In the genomic region with DNA sequence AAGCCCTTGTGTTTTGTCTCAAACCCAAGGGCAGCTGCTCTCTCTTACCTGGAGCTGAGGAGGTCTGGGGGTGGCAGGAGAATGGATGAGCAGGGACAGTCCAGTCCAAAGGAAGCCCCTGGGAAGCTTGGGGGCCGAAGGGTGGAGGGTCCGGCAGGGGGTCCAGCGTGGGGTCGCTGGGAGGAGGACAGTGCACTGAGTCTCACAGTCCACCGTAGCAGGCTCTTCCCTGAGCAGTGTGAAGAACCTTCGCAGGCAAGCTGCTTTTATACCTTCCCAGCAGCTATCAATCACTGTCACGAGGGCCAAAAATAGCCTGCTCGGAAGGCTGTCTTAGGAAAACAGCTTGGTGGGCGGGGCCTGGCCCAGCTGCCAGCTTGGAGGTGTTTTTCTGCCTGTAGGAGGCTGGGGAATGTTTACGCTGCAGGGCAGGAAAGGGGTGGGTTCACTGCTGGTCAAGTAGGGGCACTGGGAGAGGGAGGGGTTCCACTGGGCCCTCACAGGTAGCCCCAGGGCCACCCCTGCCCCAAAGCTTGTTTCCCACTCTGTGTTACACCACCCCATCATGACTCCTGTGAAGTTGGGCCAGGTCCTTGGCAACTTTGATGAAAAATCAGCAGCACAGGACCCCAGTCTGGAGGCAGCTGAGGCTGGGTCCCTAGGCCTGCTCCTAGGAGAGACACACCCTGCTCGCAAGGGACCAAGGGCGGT, we compare ENCODE assay signal across 8 cellular contexts. TPM values are rescaled to one million over a fixed set of nuclear protein-coding genes. Genes with fewer than 3 reads are reported as not detected.
A peak's percentile ranks its signal among the peaks of the same experiment; 100 is the strongest.
DNase-seq lines count a peak whose midpoint lies in the region; ATAC-seq and TF ChIP-seq lines count a peak whose summit lies in the region.

A gene with protein sequence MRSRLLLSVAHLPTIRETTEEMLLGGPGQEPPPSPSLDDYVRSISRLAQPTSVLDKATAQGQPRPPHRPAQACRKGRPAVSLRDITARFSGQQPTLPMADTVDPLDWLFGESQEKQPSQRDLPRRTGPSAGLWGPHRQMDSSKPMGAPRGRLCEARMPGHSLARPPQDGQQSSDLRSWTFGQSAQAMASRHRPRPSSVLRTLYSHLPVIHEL (minus strand): TSS at position 240 of the 711 bp plus-strand sequence. CDS start 779 bp downstream, outside the sequence.

- no peak for TF ChIP-seq CTCF in CD4-positive, alpha-beta T cell (IDR thresholded peaks at IDR 0.05)

- peak within 1 kb of the TSS; percentile 75 for H3K4me3 ChIP-seq in right cardiac atrium (ENCODE audit: low read length)

- peaks cover 4% of the 10 kb centered on the region for H3K4me1 Mint-ChIP-seq in CD4-positive, alpha-beta T cell (ENCODE audit: low read depth)

- ATAC-seq in CD4-positive, alpha-beta T cell (ENCODE audit: poor library complexity): peak; percentile 34
- ATAC-seq in right cardiac atrium: peak; percentile 65 to 69
- ATAC-seq in HG02763 (IDR thresholded peaks at IDR 0.05; ENCODE audit: unreplicated experiment): no peak
- no peak for ATAC-seq in HG03175 (IDR thresholded peaks at IDR 0.05; ENCODE audit: unreplicated experiment)

- H3K36me3 Mint-ChIP-seq in CD4-positive, alpha-beta T cell (ENCODE audit: low read depth): no peaks in the 10 kb centered on the region

- no peaks in the 10 kb centered on the region for H3K9me3 Mint-ChIP-seq in CD4-positive, alpha-beta T cell

- H3K9me3 ChIP-seq in CD4-positive, alpha-beta T cell (ENCODE audit: control insufficient read depth, low read length): no peaks in the 10 kb centered on the region
- H3K9me3 ChIP-seq in right cardiac atrium (ENCODE audit: control insufficient read depth, low read length): no peaks in the 10 kb centered on the region

- no peak within 1 kb of the TSS for H3K4me3 Mint-ChIP-seq in CD4-positive, alpha-beta T cell

- peaks cover 31% of the 10 kb centered on the region for H3K4me1 ChIP-seq in right cardiac atrium (ENCODE audit: control insufficient read depth, insufficient read depth, low read length)

- no peak within 1 kb of the TSS for H3K27ac Mint-ChIP-seq in CD4-positive, alpha-beta T cell

- no peaks in the 10 kb centered on the region for H3K27me3 ChIP-seq in CD4-positive, alpha-beta T cell (ENCODE audit: control insufficient read depth, insufficient read depth, low read length)
- no peaks in the 10 kb centered on the region for H3K27me3 ChIP-seq in right cardiac atrium (ENCODE audit: control insufficient read depth, insufficient read depth)

- peak in 2 of 10 experiments; percentile 11 to 38 for DNase-seq in CD4-positive, alpha-beta T cell
- DNase-seq in H4 (ENCODE audit: low spot score) (peak; percentile 95), NCI-H226 (peak; percentile 85), astrocyte of the hippocampus (ENCODE audit: low read depth, low spot score) (peak; percentile 96), right cardiac atrium (peak; percentile 92 to 97 (median 96)), pulmonary artery endothelial cell (ENCODE audit: low read depth, low spot score) (peak; percentile 96)

- no peaks in the 10 kb centered on the region for H3K27me3 Mint-ChIP-seq in CD4-positive, alpha-beta T cell

- CTCF ChIA-PET in CD4-positive, alpha-beta T cell (lab: Charles Lee): no interaction called here

- no peak within 1 kb of the TSS for H3K27ac ChIP-seq in CD4-positive, alpha-beta T cell (ENCODE audit: low read depth, low read length)
- peak within 1 kb of the TSS; percentile 97 for H3K27ac ChIP-seq in right cardiac atrium (ENCODE audit: low read length)

- POLR2A ChIA-PET in CD4-positive, alpha-beta T cell (lab: Charles Lee): interaction anchor here (0.5 to 1.2 kb wide), 3 partner anchors 14 to 23 kb away, joined by 3 to 4 read pairs (median 3); no protein-coding TSS in a partner anchor

- WGBS in right cardiac atrium: 11% methylated on average over 12 of the region's 12 CpGs

- intact Hi-C loops in CD4-positive, alpha-beta T cell (cut with DNase I, micrococcal nuclease): loop anchor here in 1 of 2 experiments (5.0 kb wide), 1 partner anchor 1306 kb away; no protein-coding TSS in a partner anchor
- intact Hi-C loops in right cardiac atrium (cut with DNase I): loop anchor here in 2 of 4 donors (5.0 to 10.0 kb wide), 2 partner anchors 46 to 104 kb away; no protein-coding TSS in a partner anchor

RNA-seq across cellular contexts. Expression of the gene that starts here (rescaled TPM):
- not detected for total RNA-seq in CD4-positive, alpha-beta T cell
- 31.7 and 44.2 TPM in 2 replicates for total RNA-seq in H4 (2014; rRNA removed; shearing (Covaris generic))
- total RNA-seq in right cardiac atrium: 10 to 100 TPM; 18.8 to 43.8 (median 23.8) TPM
- 32.5 TPM for polyA plus RNA-seq in right cardiac atrium
- 395 and 438 TPM in 2 replicates for total RNA-seq in pulmonary artery endothelial cell

Comparison
In these comparisons a context has a peak if more than half of its experiments do, and no peak if none do; other contexts are left out.
1. RNA of the gene that starts here (total RNA-seq): 395 to 438 TPM in pulmonary artery endothelial cell, 31.7 to 44.2 TPM in H4 and 18.8 to 43.8 TPM in right cardiac atrium; not detected in CD4-positive, alpha-beta T cell; every median in the first group is over 10 times any median in the second.
2. Peak in ATAC-seq in CD4-positive, alpha-beta T cell; RNA of the gene not detected or under 1 TPM.
3. ATAC-seq: peak in right cardiac atrium (2 of 2); none in HG02763 (single experiment) and HG03175 (single experiment).